Comparison of ENCODE assay signal across 13 cellular contexts in genomic region chr4:101393256-101393655, GRCh38. TPM values are rescaled to one million over a fixed set of nuclear protein-coding genes. Genes with fewer than 3 reads are reported as not detected.
DNase-seq lines count a peak whose midpoint lies in the region; ATAC-seq, FAIRE-seq and TF ChIP-seq lines count a peak whose summit lies in the region.
"Had no signal": no experiment of that assay in that cellular context is flagged by ENCODE, and none has a peak within 500 bp of the region (broad histone marks: within the 10 kb centered on the region; RNA-seq: fewer than 3 reads in every experiment).

No MANE protein-coding gene starts in this region.

- POLR2A ChIA-PET in RWPE1 (lab: Yijun Ruan, JAX; ENCODE audit: low non-redundant PET), result no interaction called here

- peaks cover 7 to 10% of the 10 kb centered on the region in 2 donors for H3K9me3 Mint-ChIP-seq in stimulated activated naive CD8-positive, alpha-beta T cell treated with anti-CD3 and anti-CD28 coated beads, Interleukin-15, amount 100 ng/mL, for 72 hours
- H3K9me3 Mint-ChIP-seq: activated T-helper 2 cell treated with anti-CD3 and anti-CD28 coated beads, Interferon-gamma antibody, Interleukin-2, Interleukin-4, amounts not matched to agents 10 μg/mL and 5 μg/mL and 100 μg/mL, durations not matched to agents 14 hours and 24 hours and 36 hours had no signal

- FAIRE-seq in urothelium cell line (lab: Jason Lieb, UNC), result no peak

- ATAC-seq in stimulated activated naive CD8-positive, alpha-beta T cell treated with anti-CD3 and anti-CD28 coated beads, Interleukin-15, Interleukin-2, amounts not matched to agents 100 U/mL and 50 U/mL, for 24 hours, result peak; percentile 97
- no peak for ATAC-seq in stimulated activated naive CD8-positive, alpha-beta T cell treated with anti-CD3 and anti-CD28 coated beads, Interleukin-15, amount 100 ng/mL, for 72 hours
- ATAC-seq in HG03095 (IDR thresholded peaks at IDR 0.05; ENCODE audit: unreplicated experiment), result no peak
- ATAC-seq: Panc1, WTC11 had no signal

- H3K4me3 Mint-ChIP-seq in stimulated activated naive CD8-positive, alpha-beta T cell treated with anti-CD3 and anti-CD28 coated beads, Interleukin-15, amount 100 ng/mL, for 72 hours, result no peak overlapping the region
- H3K4me3 Mint-ChIP-seq: WTC11 had no signal

- H3K27ac ChIP-seq in RWPE1, result no peak overlapping the region
- H3K27ac ChIP-seq: coronary artery had no signal

- no peak overlapping the region for H3K4me3 ChIP-seq in fibroblast of villous mesenchyme (ENCODE audit: low read depth, low read length)
- H3K4me3 ChIP-seq: coronary artery had no signal

- DNase-seq in stimulated activated naive CD8-positive, alpha-beta T cell treated with anti-CD3 and anti-CD28 coated beads, Interleukin-15, Interleukin-2, amounts not matched to agents 100 U/mL and 50 U/mL, for 24 hours, result peak; percentile 23
- DNase-seq in stimulated activated naive CD8-positive, alpha-beta T cell treated with anti-CD3 and anti-CD28 coated beads, Interleukin-15, amount 100 ng/mL, for 72 hours, result no peak
- DNase-seq in RWPE1 (ENCODE audit: low spot score) (peak; percentile 72), fibroblast of villous mesenchyme (ENCODE audit: low read depth) (peak; percentile 8), urothelium cell line (ENCODE audit: low spot score) (peak; percentile 44), NCI-H2171 treated with DMSO at 0.1 percent for 48 hours (lab: John Stamatoyannopoulos, UW) (no peak), G401 (ENCODE audit: low spot score) (no peak)
- DNase-seq: BE2C had no signal

- in situ Hi-C loops in G401 (cut with HindIII; ENCODE audit: low sequenced_read_pairs), result no loop called here

- TF ChIP-seq CTCF in RWPE1 (conservative IDR thresholded peaks at IDR 0.05; ENCODE audit: low read depth) (no peak), fibroblast of villous mesenchyme (IDR thresholded peaks at IDR 0.05; ENCODE audit: insufficient read depth, low read depth, low read length) (no peak)

- H3K4me1 Mint-ChIP-seq in stimulated activated naive CD8-positive, alpha-beta T cell treated with anti-CD3 and anti-CD28 coated beads, Interleukin-15, amount 100 ng/mL, for 72 hours, result no peaks in the 10 kb centered on the region
- H3K4me1 Mint-ChIP-seq: WTC11 had no signal

- peaks cover 30% of the 10 kb centered on the region for H3K27me3 Mint-ChIP-seq in stimulated activated naive CD8-positive, alpha-beta T cell treated with anti-CD3 and anti-CD28 coated beads, Interleukin-15, amount 100 ng/mL, for 72 hours

- no peak overlapping the region for H3K27ac Mint-ChIP-seq in stimulated activated naive CD8-positive, alpha-beta T cell treated with anti-CD3 and anti-CD28 coated beads, Interleukin-15, amount 100 ng/mL, for 72 hours
- H3K27ac Mint-ChIP-seq: activated T-helper 2 cell treated with anti-CD3 and anti-CD28 coated beads, Interferon-gamma antibody, Interleukin-2, Interleukin-4, amounts not matched to agents 10 μg/mL and 5 μg/mL and 100 μg/mL, durations not matched to agents 14 hours and 24 hours and 36 hours; WTC11 had no signal

- CTCF ChIA-PET in RWPE1 (lab: Yijun Ruan, JAX), result no interaction called here

RNA-seq across cellular contexts. Expression of gene PPP3CA, which starts 45.9 kb away (rescaled TPM):
- total RNA-seq in fibroblast of villous mesenchyme, result 47.9 and 54.8 TPM in 2 replicates
- 0.06 and 0.75 TPM in 2 replicates for total RNA-seq in G401 (2014; rRNA removed; shearing (Covaris generic))

Comparison
In these comparisons a context has a peak if more than half of its experiments do, and no peak if none do; other contexts are left out.
1. DNase-seq: peak in stimulated activated naive CD8-positive, alpha-beta T cell treated with anti-CD3 and anti-CD28 coated beads, Interleukin-15, Interleukin-2, amounts not matched to agents 100 U/mL and 50 U/mL, for 24 hours (single experiment), RWPE1 (single experiment), fibroblast of villous mesenchyme (single experiment) and urothelium cell line (single experiment); none in stimulated activated naive CD8-positive, alpha-beta T cell treated with anti-CD3 and anti-CD28 coated beads, Interleukin-15, amount 100 ng/mL, for 72 hours (0 of 2), NCI-H2171 treated with DMSO at 0.1 percent for 48 hours (single experiment) and G401 (single experiment).
2. RNA of gene PPP3CA, which starts 45.9 kb away (total RNA-seq): 47.9 to 54.8 TPM in fibroblast of villous mesenchyme; 0.06 to 0.75 TPM in G401; every median in the first group is over 10 times any median in the second.